21 cellular contexts compared by ENCODE assay signal in genomic region chr20:10264166-10264558, GRCh38. TPM values are rescaled to one million over a fixed set of nuclear protein-coding genes. Genes with fewer than 3 reads are reported as not detected.
A peak's percentile ranks its signal among the peaks of the same experiment; 100 is the strongest.
DNase-seq lines count a peak whose midpoint lies in the region; ATAC-seq, FAIRE-seq and TF ChIP-seq lines count a peak whose summit lies in the region.
"Had no signal": no experiment of that assay in that cellular context is flagged by ENCODE, and none has a peak within 500 bp of the region (broad histone marks: within the 10 kb centered on the region; RNA-seq: fewer than 3 reads in every experiment).

No MANE protein-coding gene starts in this region.

- no peaks in the 10 kb centered on the region for H3K9me3 Mint-ChIP-seq in activated naive CD4-positive, alpha-beta T cell treated with anti-CD3 and anti-CD28 coated beads, Interleukin-2, amount 50 U/mL, for 72 hours
- H3K9me3 Mint-ChIP-seq: CD4-positive, alpha-beta memory T cell had no signal

- H3K4me3 ChIP-seq in right lobe of liver (no peak overlapping the region), smooth muscle cell (no peak overlapping the region)
- H3K4me3 ChIP-seq: BLaER1 treated with 17β-estradiol and CSF1 and Interleukin-3, amounts not matched to agents 10 nM and 100 nM; SK-N-MC had no signal

- DNase-seq in right lobe of liver (no peak), smooth muscle cell (lab: John Stamatoyannopoulos, UW; ENCODE audit: unreplicated experiment) (no peak), D721Med (ENCODE audit: insufficient read length, low spot score) (no peak)
- no peak for DNase-seq in activated naive CD4-positive, alpha-beta T cell treated with anti-CD3 and anti-CD28 coated beads, Interleukin-2, amount 50 U/mL, for 72 hours (ENCODE audit: low spot score in 2 of 2)
- no peak for DNase-seq in stimulated activated CD8-positive, alpha-beta memory T cell treated with anti-CD3 and anti-CD28 coated beads, Interleukin-4, amount 100 ng/mL, for 48 hours
- DNase-seq: CD4-positive, alpha-beta memory T cell; COR-L47; NCI-H1092; NCI-H1417 treated with DMSO at 0.1 percent for 48 hours; NCI-H1694 treated with DMSO at 0.1 percent for 48 hours; NCI-H2171; NCI-H226; NCI-H510A; SIG-M5 had no signal

- H3F3A ChIP-seq in smooth muscle cell (ENCODE audit: low read depth), result no peaks in the 10 kb centered on the region

- H3K36me3 Mint-ChIP-seq in activated naive CD4-positive, alpha-beta T cell treated with anti-CD3 and anti-CD28 coated beads, Interleukin-2, amount 50 U/mL, for 72 hours, result no peaks in the 10 kb centered on the region
- H3K36me3 Mint-ChIP-seq: CD4-positive, alpha-beta memory T cell had no signal

- no peaks in the 10 kb centered on the region for H3K36me3 ChIP-seq in right lobe of liver
- H3K36me3 ChIP-seq in smooth muscle cell (ENCODE audit: low read depth), result no peaks in the 10 kb centered on the region
- H3K36me3 ChIP-seq: BLaER1 treated with 17β-estradiol and CSF1 and Interleukin-3, amounts not matched to agents 10 nM and 100 nM had no signal

- ATAC-seq in right lobe of liver, result peak in 3 of 4 donors; percentile 17 to 41 (median 35)
- no peak for ATAC-seq in activated naive CD4-positive, alpha-beta T cell treated with anti-CD3 and anti-CD28 coated beads, Interleukin-2, amount 50 U/mL, for 72 hours
- ATAC-seq: HCT116 had no signal

- no peaks in the 10 kb centered on the region for H3K9me3 ChIP-seq in right lobe of liver
- no peaks in the 10 kb centered on the region for H3K9me3 ChIP-seq in smooth muscle cell (replicated peaks; ENCODE audit: low read depth)
- H3K9me3 ChIP-seq: BLaER1 treated with 17β-estradiol and CSF1 and Interleukin-3, amounts not matched to agents 10 nM and 100 nM had no signal

- H3K27me3 ChIP-seq in right lobe of liver (no peaks in the 10 kb centered on the region), smooth muscle cell (ENCODE audit: low read depth) (no peaks in the 10 kb centered on the region)
- H3K27me3 ChIP-seq: BLaER1 treated with 17β-estradiol and CSF1 and Interleukin-3, amounts not matched to agents 10 nM and 100 nM had no signal

- no peaks in the 10 kb centered on the region for H3K79me2 ChIP-seq in smooth muscle cell (ENCODE audit: low read depth)

- intact Hi-C loops in right lobe of liver (cut with DNase I), result no loop called here

- no peak for FAIRE-seq in D721Med (lab: Jason Lieb, UNC)
- FAIRE-seq: G401.6, H1 had no signal

- H4K20me1 ChIP-seq in smooth muscle cell (ENCODE audit: low read depth), result no peaks in the 10 kb centered on the region
- H4K20me1 ChIP-seq: BLaER1 treated with 17β-estradiol and CSF1 and Interleukin-3, amounts not matched to agents 10 nM and 100 nM had no signal

- TF ChIP-seq CTCF in C4-2B (conservative IDR thresholded peaks at IDR 0.05) (no peak), right lobe of liver (IDR thresholded peaks at IDR 0.05) (no peak), smooth muscle cell (IDR thresholded peaks at IDR 0.05; ENCODE audit: borderline replicate concordance, insufficient read depth, poor library complexity, severe bottlenecking) (no peak), D721Med (IDR thresholded peaks at IDR 0.05; ENCODE audit: insufficient read depth, missing control alignments) (no peak)

- peak overlapping the region; percentile 14; the same call in 1 of the 2 replicates for H3K27ac ChIP-seq in C4-2B
- H3K27ac ChIP-seq in cingulate gyrus (ENCODE audit: low read depth, low read length), result peak overlapping the region; percentile 34
- no peak overlapping the region for H3K27ac ChIP-seq in right lobe of liver
- peak overlapping the region; percentile 38 for H3K27ac ChIP-seq in smooth muscle cell (ENCODE audit: low read depth)
- H3K27ac ChIP-seq: BLaER1 treated with 17β-estradiol and CSF1 and Interleukin-3, amounts not matched to agents 10 nM and 100 nM; SK-N-MC had no signal

- no peak overlapping the region for H3K9ac ChIP-seq in smooth muscle cell (ENCODE audit: low read depth)
- H3K9ac ChIP-seq: BLaER1 treated with 17β-estradiol and CSF1 and Interleukin-3, amounts not matched to agents 10 nM and 100 nM had no signal

- no peak for TF ChIP-seq POLR2A in right lobe of liver (IDR thresholded peaks at IDR 0.05)

- no peak overlapping the region for H2AFZ ChIP-seq in smooth muscle cell (ENCODE audit: low read depth)

- H3K4me2 ChIP-seq in smooth muscle cell, result peak overlapping the region; percentile 55

- 28% methylated on average over 2 of the region's 2 CpGs for WGBS in right lobe of liver (ENCODE audit: insufficient coverage, low coverage, low lambda C conversion rate, missing lambda C conversion rate)
- WGBS in smooth muscle cell (ENCODE audit: low lambda C conversion rate), result 13% methylated on average over 2 of the region's 2 CpGs

- no peak overlapping the region for H3K27ac Mint-ChIP-seq in activated naive CD4-positive, alpha-beta T cell treated with anti-CD3 and anti-CD28 coated beads, Interleukin-2, amount 50 U/mL, for 72 hours
- H3K27ac Mint-ChIP-seq: CD4-positive, alpha-beta memory T cell had no signal

- H3K4me1 ChIP-seq in right lobe of liver (peaks cover 0 to 8% (median 3%) of the 10 kb centered on the region in 4 donors), smooth muscle cell (ENCODE audit: low read depth) (no peaks in the 10 kb centered on the region)

RNA-seq across cellular contexts. Expression of gene SNAP25, which starts 45.5 kb away (rescaled TPM):
- total RNA-seq in right lobe of liver (under 1 TPM in 2 of 6 experiments, not detected in 4; 0.23 to 0.32 TPM), smooth muscle cell (4.9 and 7.9 TPM in 2 replicates)
- 5.2 and 5.4 TPM in 2 replicates for polyA plus RNA-seq in smooth muscle cell
- total RNA-seq in activated naive CD4-positive, alpha-beta T cell treated with anti-CD3 and anti-CD28 coated beads, Interleukin-2, amount 50 U/mL, for 72 hours, result under 1 TPM; 0.12 to 0.61 TPM
- total RNA-seq: CD4-positive, alpha-beta memory T cell had no signal

Comparison
In these comparisons a context has a peak if more than half of its experiments do, and no peak if none do; other contexts are left out.
1. H3K27ac ChIP-seq: peak in C4-2B (single experiment), cingulate gyrus (single experiment) and smooth muscle cell (single experiment); none in right lobe of liver (0 of 3).
2. ATAC-seq: peak in right lobe of liver (3 of 4); none in activated naive CD4-positive, alpha-beta T cell treated with anti-CD3 and anti-CD28 coated beads, Interleukin-2, amount 50 U/mL, for 72 hours (0 of 2).